In the genomic region with DNA sequence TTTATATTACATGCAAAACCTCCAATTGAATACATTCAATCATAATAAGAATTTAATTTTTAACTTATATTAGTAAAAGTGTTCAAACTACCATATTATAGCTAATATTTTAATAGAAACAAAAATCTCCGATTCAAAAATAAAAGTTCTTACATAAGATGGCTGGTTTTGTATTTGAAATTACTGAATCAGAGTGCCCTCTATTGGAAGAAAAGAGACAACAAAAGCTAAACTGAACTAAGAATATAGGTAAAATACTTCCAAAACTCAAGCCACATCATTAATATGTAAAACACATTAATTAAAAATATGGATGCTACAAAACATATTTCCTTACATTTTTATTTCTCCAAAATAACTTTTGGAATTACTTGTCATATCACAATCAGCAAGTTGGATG, we compare ENCODE assay signal across 8 cellular contexts.
DNase-seq lines count a peak whose midpoint lies in the region; ATAC-seq and TF ChIP-seq lines count a peak whose summit lies in the region.

No MANE protein-coding gene starts in this region.

- intact Hi-C loops in esophagus squamous epithelium (cut with DNase I), result loop anchor here (10.0 kb wide), 1 partner anchor 723 kb away; no protein-coding TSS in a partner anchor

- DNase-seq in NCI-H524 (lab: John Stamatoyannopoulos, UW) (peak; percentile 2 to 42), NCI-H524 treated with DMSO at 0.1 percent for 48 hours (lab: John Stamatoyannopoulos, UW) (no peak), NCI-H774 (lab: John Stamatoyannopoulos, UW) (peak; percentile 7), esophagus squamous epithelium (lab: John Stamatoyannopoulos, UW) (no peak), stromal cell of bone marrow (ENCODE audit: low read depth) (peak; percentile 14)

- peak in 4 of 6 experiments; percentile 11 to 56 (median 36) for TF ChIP-seq CTCF in esophagus squamous epithelium (IDR thresholded peaks at IDR 0.05)

- H3K27me3 ChIP-seq in esophagus squamous epithelium, result no peaks in the 10 kb centered on the region

- H3K9me3 ChIP-seq in esophagus squamous epithelium, result no peaks in the 10 kb centered on the region

- peaks cover 0 to 32% (median 0%) of the 10 kb centered on the region in 3 donors for H3K4me1 ChIP-seq in esophagus squamous epithelium

- no peak overlapping the region for H3K27ac ChIP-seq in esophagus squamous epithelium

- H3K4me3 ChIP-seq in esophagus squamous epithelium, result no peak overlapping the region

- no peak for ATAC-seq in GM21723 (IDR thresholded peaks at IDR 0.05; ENCODE audit: unreplicated experiment)
- ATAC-seq in HG03521 (IDR thresholded peaks at IDR 0.05; ENCODE audit: unreplicated experiment), result no peak
- no peak for ATAC-seq in HG03378 (IDR thresholded peaks at IDR 0.05; ENCODE audit: unreplicated experiment)

- no peaks in the 10 kb centered on the region for H3K36me3 ChIP-seq in esophagus squamous epithelium

- WGBS in esophagus squamous epithelium, 2 donors, result 0 to 14% methylated on average over 1 of the region's 1 CpG

- no peak for TF ChIP-seq POLR2A in esophagus squamous epithelium (IDR thresholded peaks at IDR 0.05)

Comparison
In these comparisons a context has a peak if more than half of its experiments do, and no peak if none do; other contexts are left out.
1. DNase-seq: peak in NCI-H524 (2 of 2), NCI-H774 (single experiment) and stromal cell of bone marrow (single experiment); none in NCI-H524 treated with DMSO at 0.1 percent for 48 hours (single experiment) and esophagus squamous epithelium (single experiment).